In genomic region chr5:143404416-143405062, GRCh38 we compare ENCODE assay signal across 8 cellular contexts. TPM values are rescaled to one million over a fixed set of nuclear protein-coding genes. Genes with fewer than 3 reads are reported as not detected.
DNase-seq lines count a peak whose midpoint lies in the region; ATAC-seq, FAIRE-seq and TF ChIP-seq lines count a peak whose summit lies in the region.

No MANE protein-coding gene starts in this region.

- H3K9me3 ChIP-seq in endothelial cell of umbilical vein (replicated peaks; ENCODE audit: control insufficient read depth, insufficient read depth, low read length), result no peaks in the 10 kb centered on the region

- H3K27me3 ChIP-seq in endothelial cell of umbilical vein (ENCODE audit: control insufficient read depth in 2 of 2, insufficient read depth in 2 of 2, low read length in 2 of 2), result no peaks in the 10 kb centered on the region

- peak overlapping the region; percentile 81 for H3K4me2 ChIP-seq in endothelial cell of umbilical vein (ENCODE audit: insufficient read depth, low read length)

- intact Hi-C loops in endothelial cell of umbilical vein (cut with micrococcal nuclease), result loop anchor here (1.0 to 10.0 kb wide), 9 partner anchors 190 to 786 kb away; no protein-coding TSS in a partner anchor

- peaks cover 32% of the 10 kb centered on the region for H3K4me1 ChIP-seq in endothelial cell of umbilical vein (ENCODE audit: control insufficient read depth, extremely low read depth, insufficient read depth, low read length)

- peak; percentile 15 for FAIRE-seq in endothelial cell of umbilical vein (lab: Jason Lieb, UNC)

- H3K9ac ChIP-seq in endothelial cell of umbilical vein (replicated peaks; ENCODE audit: extremely low read depth, insufficient read depth, low read length), result peak overlapping the region; percentile 93

- POLR2A ChIA-PET in endothelial cell of umbilical vein (lab: Charles Lee), result interaction anchor here (0.5 to 0.6 kb wide), 4 partner anchors 93 to 489 kb away, joined by 3 to 4 read pairs (median 4); no protein-coding TSS in a partner anchor

- CTCF ChIA-PET in endothelial cell of umbilical vein (lab: Charles Lee), result interaction anchor here (0.6 to 2.8 kb wide), 44 partner anchors 9 to 785 kb away, joined by 3 to 35 read pairs (median 4); no protein-coding TSS in a partner anchor

- H4K20me1 ChIP-seq in endothelial cell of umbilical vein (replicated peaks; ENCODE audit: control insufficient read depth, extremely low read depth, insufficient read depth, low read length), result no peaks in the 10 kb centered on the region

- BruUV-seq in endothelial cell of umbilical vein (replicated peaks; lab: Mats Ljungman, UMichigan), result no TSS peak

- no peaks in the 10 kb centered on the region for H3K36me3 ChIP-seq in endothelial cell of umbilical vein (ENCODE audit: control insufficient read depth in 2 of 2, extremely low read depth in 1 of 2, insufficient read depth in 2 of 2, low read length in 2 of 2)

- no peaks in the 10 kb centered on the region for H3K9me1 ChIP-seq in endothelial cell of umbilical vein (replicated peaks; ENCODE audit: control insufficient read depth, extremely low read depth, insufficient read depth, low read length)

- peaks cover 32% of the 10 kb centered on the region for H3K79me2 ChIP-seq in endothelial cell of umbilical vein (ENCODE audit: control insufficient read depth, insufficient read depth, low read length)

- DNase-seq in AG09309 (ENCODE audit: low read depth) (peak; percentile 78), NOMO-1 (lab: John Stamatoyannopoulos, UW; ENCODE audit: unreplicated experiment in 2 of 2) (peak; percentile 83 to 86), endothelial cell of umbilical vein (ENCODE audit: low read depth, low spot score) (peak; percentile 80), midbrain (lab: John Stamatoyannopoulos, UW) (peak; percentile 84)
- DNase-seq in activated CD8-positive, alpha-beta memory T cell treated with anti-CD3 and anti-CD28 coated beads, Interleukin-2, amount 50 U/mL, for 4 hours, result peak; percentile 73
- peak; percentile 56 to 60 for DNase-seq in stimulated activated CD8-positive, alpha-beta memory T cell treated with anti-CD3 and anti-CD28 coated beads, Interleukin-2, amount 100 ng/mL, for 1 hour (ENCODE audit: low read depth in 2 of 2)

- ATAC-seq in GM18909 (IDR thresholded peaks at IDR 0.05; ENCODE audit: poor library complexity, unreplicated experiment), result peak; percentile 27
- peak; percentile 25 for ATAC-seq in HG03175 (IDR thresholded peaks at IDR 0.05; ENCODE audit: unreplicated experiment)

- no peak for TF ChIP-seq POLR2A in endothelial cell of umbilical vein (IDR thresholded peaks at IDR 0.05; ENCODE audit: low read depth, low read length)

- peak overlapping the region; percentile 76 for H3K4me3 ChIP-seq in AG09309 (ENCODE audit: control insufficient read depth, low read depth, low read length)
- H3K4me3 ChIP-seq in endothelial cell of umbilical vein (replicated peaks in 1 of 3; ENCODE audit: insufficient read depth in 1 of 3, low read depth in 1 of 3, low read length in 3 of 3), result peak overlapping the region; percentile 64 to 80 (median 79)

- dilution Hi-C loops in endothelial cell of umbilical vein (cut with MboI; ENCODE audit: extremely low pct_ligation_motif_present, low sequenced_read_pairs), result no loop called here

- H2AFZ ChIP-seq in endothelial cell of umbilical vein (ENCODE audit: low read depth, low read length), result peak overlapping the region; percentile 99

- H3K27ac ChIP-seq in endothelial cell of umbilical vein (ENCODE audit: insufficient read depth, low read depth, low read length), result peak overlapping the region; percentile 94

- TF ChIP-seq CTCF in AG09309 (IDR thresholded peaks at IDR 0.05; ENCODE audit: control insufficient read depth, insufficient read depth, low read depth, low read length, missing control alignments) (no peak), endothelial cell of umbilical vein (IDR thresholded peaks at IDR 0.05; ENCODE audit: extremely low read depth in 1 of 2, insufficient read depth in 1 of 2, low read depth in 1 of 2, low read length in 2 of 2) (no peak)

TF ChIP-seq in endothelial cell of umbilical vein, 7 proteins besides CTCF, POLR2A, EP300 and RAD21:
- TF ChIP-seq MYC (IDR thresholded peaks at IDR 0.05; ENCODE audit: low read depth, low read length) (no peak), EZH2 (IDR thresholded peaks at IDR 0.05; ENCODE audit: borderline replicate concordance, low read depth, low read length, severe bottlenecking) (no peak), FOS (IDR thresholded peaks at IDR 0.05; ENCODE audit: borderline replicate concordance, insufficient read depth, low read length) (no peak), POLR2AphosphoS5 (IDR thresholded peaks at IDR 0.05; ENCODE audit: insufficient read depth, low read depth, low read length) (no peak), GATA2 (IDR thresholded peaks at IDR 0.05; ENCODE audit: insufficient read depth, insufficient read length, low read depth, low read length) (no peak), JUN (IDR thresholded peaks at IDR 0.05; ENCODE audit: borderline replicate concordance, insufficient read depth, insufficient read length, low read depth) (no peak)
- TF ChIP-seq, protein P1, sequence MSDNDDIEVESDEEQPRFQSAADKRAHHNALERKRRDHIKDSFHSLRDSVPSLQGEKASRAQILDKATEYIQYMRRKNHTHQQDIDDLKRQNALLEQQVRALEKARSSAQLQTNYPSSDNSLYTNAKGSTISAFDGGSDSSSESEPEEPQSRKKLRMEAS (IDR thresholded peaks at IDR 0.05; ENCODE audit: insufficient read depth, insufficient read length), result no peak

RNA-seq across cellular contexts. Expression of gene NR3C1, which starts 1.1 kb away (rescaled TPM):
- 17.0 and 21.2 TPM in 2 replicates for total RNA-seq in endothelial cell of umbilical vein
- 3.0 and 4.1 TPM in 2 replicates for polyA plus RNA-seq in endothelial cell of umbilical vein
- polyA plus RNA-seq in endothelial cell of umbilical vein (2011; cell fraction: cytosol; rRNA removed), result 5.4 and 5.5 TPM in 2 replicates
- polyA plus RNA-seq in endothelial cell of umbilical vein (2011; cell fraction: nucleus; rRNA removed), result 6.4 and 8.2 TPM in 2 replicates
- polyA plus RNA-seq in endothelial cell of umbilical vein (2012), result 11.5 and 15.6 TPM in 2 replicates
- 12.0 and 13.3 TPM in 2 replicates for polyA minus RNA-seq in endothelial cell of umbilical vein
- 50.7 TPM for polyA minus RNA-seq in endothelial cell of umbilical vein (2011; cell fraction: cytosol; rRNA and poly(A)+ RNA removed)
- polyA minus RNA-seq in endothelial cell of umbilical vein (2011; cell fraction: nucleus; rRNA and poly(A)+ RNA removed), result 20.7 and 29.0 TPM in 2 replicates

Comparison
In these comparisons a context has a peak if more than half of its experiments do, and no peak if none do; other contexts are left out.
1. Peak in every context shown above with its lines: DNase-seq, ATAC-seq, H3K4me3 ChIP-seq and H3K27ac ChIP-seq.